In the genomic region with DNA sequence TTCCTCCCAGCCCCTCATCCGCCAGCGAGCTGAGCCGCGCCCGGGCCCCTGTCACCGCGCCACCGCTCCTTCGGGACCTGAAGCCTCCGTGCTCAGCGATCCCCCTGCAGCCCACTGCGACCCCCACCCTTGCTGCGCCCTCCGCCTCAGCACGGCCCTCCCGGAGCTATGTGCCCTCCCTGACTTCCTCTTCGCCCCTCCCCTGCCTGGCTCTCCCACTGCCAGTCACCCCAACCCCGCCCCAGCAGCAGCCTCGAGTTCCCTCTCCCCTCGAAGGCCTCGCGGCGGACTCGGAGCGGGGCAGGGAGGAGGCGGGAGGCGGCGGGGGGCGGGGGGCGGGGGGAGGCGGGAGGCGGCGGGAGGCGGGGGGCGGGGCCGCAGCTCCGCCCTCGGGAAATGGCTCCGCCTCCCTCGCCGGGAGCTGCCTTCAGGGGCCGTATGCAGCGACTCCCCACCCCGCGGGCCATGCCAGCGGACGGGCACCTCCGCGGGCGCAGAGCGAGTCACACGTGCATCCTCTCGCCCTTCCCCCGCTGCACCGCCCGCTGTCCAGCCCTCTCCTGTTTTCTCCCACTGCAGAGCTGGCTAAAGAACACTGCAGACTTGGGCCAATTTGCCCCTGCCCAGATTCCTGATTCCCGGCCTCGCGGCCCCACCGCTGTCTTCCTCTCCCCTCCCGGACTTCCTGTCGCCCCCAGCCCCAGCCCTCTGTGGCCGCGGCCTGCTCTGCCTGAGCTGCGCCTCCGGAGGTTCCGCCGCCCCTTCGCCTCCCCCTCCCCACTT, we compare ENCODE assay signal across 8 cellular contexts.
DNase-seq lines count a peak whose midpoint lies in the region; ATAC-seq and TF ChIP-seq lines count a peak whose summit lies in the region.

No MANE protein-coding gene starts in this region.

- DNase-seq in NCI-H226 (peak; percentile 91), cerebellar cortex (ENCODE audit: low spot score) (peak; percentile 65), kidney glomerular epithelial cell (lab: John Stamatoyannopoulos, UW) (peak; percentile 70)
- DNase-seq in activated CD4-positive, CD25-positive, alpha-beta regulatory T cell treated with anti-CD3 and anti-CD28 coated beads, Interleukin-2, amount 50 U/mL, for 72 hours = peak; percentile 73
- DNase-seq in stimulated activated CD4-positive, alpha-beta T cell treated with anti-CD3 and anti-CD28 coated beads, Interleukin-15, amount 100 ng/mL, for 1 hour (ENCODE audit: low read depth in 1 of 2, low spot score in 1 of 2) = peak; percentile 59

- peak; percentile 56 for TF ChIP-seq POLR2A in GM15510 (IDR thresholded peaks at IDR 0.05; ENCODE audit: borderline replicate concordance, extremely low read depth, insufficient read length)

- ATAC-seq in HG03159 (IDR thresholded peaks at IDR 0.05; ENCODE audit: unreplicated experiment) (peak; percentile 71), HG03469 (IDR thresholded peaks at IDR 0.05; ENCODE audit: unreplicated experiment) (no peak)
